ENCODE assay signal across 15 cellular contexts in the genomic region with DNA sequence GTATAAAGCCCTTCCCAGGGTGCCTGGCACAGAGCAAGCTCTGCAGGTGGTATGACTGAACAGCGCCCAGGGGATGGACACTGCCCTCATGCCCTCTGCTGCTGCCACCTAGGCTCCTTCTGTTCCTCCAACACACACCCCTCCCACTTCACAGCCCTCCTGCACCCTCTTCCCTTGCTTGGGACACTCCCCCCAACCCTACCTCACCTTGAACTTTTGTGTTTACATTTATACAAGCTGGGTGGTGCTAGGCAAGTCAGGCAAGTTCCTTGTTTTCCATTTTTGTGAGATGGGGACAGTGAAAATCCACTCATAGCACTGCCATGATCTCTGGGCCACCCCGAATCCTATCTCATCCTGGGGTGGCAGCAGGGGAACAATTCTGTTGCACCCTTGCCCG.
"Had no signal": no experiment of that assay in that cellular context is flagged by ENCODE, and none has a peak within 500 bp of the region (broad histone marks: within the 10 kb centered on the region; RNA-seq: fewer than 3 reads in every experiment).

No MANE protein-coding gene starts in this region.

- H3K27me3 Mint-ChIP-seq: activated CD4-positive, alpha-beta memory T cell treated with anti-CD3 and anti-CD28 coated beads for 36 hours; activated naive CD8-positive, alpha-beta T cell had no signal

- H3K79me2 ChIP-seq: parathyroid adenoma had no signal

- H3K4me3 Mint-ChIP-seq: activated CD4-positive, alpha-beta memory T cell treated with anti-CD3 and anti-CD28 coated beads for 36 hours; activated naive CD8-positive, alpha-beta T cell; endodermal cell had no signal

- DNase-seq: activated CD4-positive, alpha-beta memory T cell treated with anti-CD3 and anti-CD28 coated beads for 36 hours; endodermal cell; foreskin fibroblast; hippocampal formation; left cardiac atrium; lower lobe of right lung; sigmoid colon; stimulated activated CD4-positive, alpha-beta T cell treated with anti-CD3 and anti-CD28 coated beads, Interleukin-4, amount 100 ng/mL, for 4 hours; stimulated activated naive CD4-positive, alpha-beta T cell; SW 1271; tibial artery had no signal

- H3K9me3 ChIP-seq: lower lobe of right lung, neutrophil, sigmoid colon, tibial artery had no signal

- ATAC-seq: left cardiac atrium, lower lobe of right lung had no signal

- H3K27me3 ChIP-seq: neutrophil, sigmoid colon, tibial artery had no signal

- H3K4me1 ChIP-seq: lower lobe of right lung, parathyroid adenoma, sigmoid colon, tibial artery had no signal

- H3K4me3 ChIP-seq: lower lobe of right lung, sigmoid colon, tibial artery had no signal

- H2AFZ ChIP-seq: parathyroid adenoma had no signal

- H3K9ac ChIP-seq: parathyroid adenoma had no signal

- H3K9me3 Mint-ChIP-seq: activated CD4-positive, alpha-beta memory T cell treated with anti-CD3 and anti-CD28 coated beads for 36 hours had no signal

- H3K27ac Mint-ChIP-seq: activated CD4-positive, alpha-beta memory T cell treated with anti-CD3 and anti-CD28 coated beads for 36 hours; activated naive CD8-positive, alpha-beta T cell; endodermal cell had no signal

- H3K27ac ChIP-seq: epithelial cell of prostate, lower lobe of right lung, neutrophil, parathyroid adenoma, sigmoid colon, tibial artery had no signal
